Comparison of ENCODE assay signal across 8 cellular contexts in the genomic region with DNA sequence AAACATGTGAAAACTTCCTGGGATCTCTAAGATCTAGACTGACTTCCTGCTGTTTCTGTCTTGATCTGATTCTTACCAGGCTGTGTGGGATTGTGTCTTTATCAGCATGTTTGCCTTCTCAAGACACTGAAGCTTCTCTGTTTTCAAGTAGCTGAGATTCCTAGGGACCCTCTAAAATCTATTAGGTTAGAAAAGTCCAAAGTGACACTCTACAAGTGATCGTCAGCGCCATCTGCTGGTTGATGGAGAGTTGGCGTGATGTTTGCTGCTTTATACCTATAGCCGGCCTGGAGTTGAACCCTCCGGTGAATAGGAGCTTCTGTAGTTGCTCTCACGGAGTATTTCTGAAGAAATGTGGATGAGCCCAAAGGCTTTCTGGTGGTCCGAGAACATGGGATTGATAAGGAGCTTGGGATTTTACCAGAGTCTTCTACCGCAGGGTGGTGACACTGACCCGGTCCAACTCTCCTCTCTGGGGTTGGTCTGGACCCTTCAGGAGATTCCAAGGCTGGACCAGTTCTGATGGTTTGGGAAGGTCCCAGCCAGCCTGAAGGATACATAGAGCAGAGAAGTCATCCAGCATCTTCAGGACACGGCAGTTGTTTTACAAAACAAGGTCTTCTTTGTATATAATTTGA.
DNase-seq lines count a peak whose midpoint lies in the region; ATAC-seq and TF ChIP-seq lines count a peak whose summit lies in the region.

No MANE protein-coding gene starts in this region.

- H3K27ac ChIP-seq in foreskin keratinocyte (no peak overlapping the region), tibial nerve (peak overlapping the region in 1 of 4 donors; percentile 22)

- TF ChIP-seq CTCF in GM12872 (IDR thresholded peaks at IDR 0.05; ENCODE audit: insufficient read depth, low read depth, low read length) (peak; percentile 86), foreskin keratinocyte (conservative IDR thresholded peaks at IDR 0.05) (peak; percentile 67), osteocyte (IDR thresholded peaks at IDR 0.05) (peak; percentile 89), tibial nerve (IDR thresholded peaks at IDR 0.05) (peak; percentile 73 to 83 (median 79))

- H3K27ac Mint-ChIP-seq in activated T-helper 17 cell treated with anti-CD3 and anti-CD28 coated beads, Interleukin-2, amount 50 U/mL, for 72 hours = no peak overlapping the region
- no peak overlapping the region for H3K27ac Mint-ChIP-seq in osteocyte (ENCODE audit: unreplicated experiment)

- H3K36me3 ChIP-seq in tibial nerve = peaks cover 0 to 57% (median 0%) of the 10 kb centered on the region in 3 donors

- peaks cover 22% of the 10 kb centered on the region for H3K4me1 Mint-ChIP-seq in activated T-helper 17 cell treated with anti-CD3 and anti-CD28 coated beads, Interleukin-2, amount 50 U/mL, for 72 hours
- no peaks in the 10 kb centered on the region for H3K4me1 Mint-ChIP-seq in osteocyte (ENCODE audit: unreplicated experiment)

- H3K4me3 Mint-ChIP-seq in activated T-helper 17 cell treated with anti-CD3 and anti-CD28 coated beads, Interleukin-2, amount 50 U/mL, for 72 hours = no peak overlapping the region
- no peak overlapping the region for H3K4me3 Mint-ChIP-seq in osteocyte (ENCODE audit: unreplicated experiment)

- H3K36me3 Mint-ChIP-seq in activated T-helper 17 cell treated with anti-CD3 and anti-CD28 coated beads, Interleukin-2, amount 50 U/mL, for 72 hours (ENCODE audit: low read depth) = no peaks in the 10 kb centered on the region
- no peaks in the 10 kb centered on the region for H3K36me3 Mint-ChIP-seq in osteocyte (ENCODE audit: unreplicated experiment)

- DNase-seq in KBM-7 (peak; percentile 75), RPMI7951 (ENCODE audit: low read depth) (peak; percentile 56), foreskin keratinocyte (no peak), osteocyte (ENCODE audit: extremely low spot score, unreplicated experiment) (no peak), tibial nerve (ENCODE audit: low spot score in 2 of 2) (peak; percentile 83 to 95)

- WGBS in tibial nerve, 2 donors = 34 to 36% methylated on average over 10 of the region's 10 CpGs

- H3K4me1 ChIP-seq in foreskin keratinocyte = no peaks in the 10 kb centered on the region
- H3K4me1 ChIP-seq in tibial nerve = peaks cover 0 to 5% (median 0%) of the 10 kb centered on the region in 4 donors

- TF ChIP-seq POLR2A in tibial nerve (IDR thresholded peaks at IDR 0.05) = no peak

- no peaks in the 10 kb centered on the region for H3K9me3 ChIP-seq in tibial nerve

- TF ChIP-seq EP300 in tibial nerve (IDR thresholded peaks at IDR 0.05) = peak in 1 of 2 donors; percentile 10

- no peak overlapping the region for H3K4me3 ChIP-seq in tibial nerve

- H3K27me3 ChIP-seq in foreskin keratinocyte = no peaks in the 10 kb centered on the region
- H3K27me3 ChIP-seq in tibial nerve = no peaks in the 10 kb centered on the region

- in situ Hi-C loops in KBM-7 (cut with MboI; ENCODE audit: low pct_unique_long_range_greater_than_20kb, low sequenced_read_pairs) = no loop called here

- ATAC-seq in activated T-helper 17 cell treated with anti-CD3 and anti-CD28 coated beads, Interleukin-2, amount 50 U/mL, for 72 hours (replicated peaks) = peak; percentile 73
- ATAC-seq in foreskin keratinocyte (peak; percentile 14), HG03108 (IDR thresholded peaks at IDR 0.05; ENCODE audit: unreplicated experiment) (no peak)

- H3K27me3 Mint-ChIP-seq in activated T-helper 17 cell treated with anti-CD3 and anti-CD28 coated beads, Interleukin-2, amount 50 U/mL, for 72 hours = no peaks in the 10 kb centered on the region
- H3K27me3 Mint-ChIP-seq in osteocyte (ENCODE audit: unreplicated experiment) = peaks cover 30% of the 10 kb centered on the region

- H3K9me3 Mint-ChIP-seq in activated T-helper 17 cell treated with anti-CD3 and anti-CD28 coated beads, Interleukin-2, amount 50 U/mL, for 72 hours = no peaks in the 10 kb centered on the region
- H3K9me3 Mint-ChIP-seq in osteocyte (ENCODE audit: unreplicated experiment) = no peaks in the 10 kb centered on the region

Comparison
In these comparisons a context has a peak if more than half of its experiments do, and no peak if none do; other contexts are left out.
1. DNase-seq: peak in KBM-7 (single experiment), RPMI7951 (single experiment) and tibial nerve (2 of 2); none in foreskin keratinocyte (0 of 2) and osteocyte (single experiment).
2. Peak in every context shown above with its lines, with median percentiles within 50 percentile points of each other: CTCF ChIP-seq.